1 cellular context compared by ENCODE assay signal in the genomic region with DNA sequence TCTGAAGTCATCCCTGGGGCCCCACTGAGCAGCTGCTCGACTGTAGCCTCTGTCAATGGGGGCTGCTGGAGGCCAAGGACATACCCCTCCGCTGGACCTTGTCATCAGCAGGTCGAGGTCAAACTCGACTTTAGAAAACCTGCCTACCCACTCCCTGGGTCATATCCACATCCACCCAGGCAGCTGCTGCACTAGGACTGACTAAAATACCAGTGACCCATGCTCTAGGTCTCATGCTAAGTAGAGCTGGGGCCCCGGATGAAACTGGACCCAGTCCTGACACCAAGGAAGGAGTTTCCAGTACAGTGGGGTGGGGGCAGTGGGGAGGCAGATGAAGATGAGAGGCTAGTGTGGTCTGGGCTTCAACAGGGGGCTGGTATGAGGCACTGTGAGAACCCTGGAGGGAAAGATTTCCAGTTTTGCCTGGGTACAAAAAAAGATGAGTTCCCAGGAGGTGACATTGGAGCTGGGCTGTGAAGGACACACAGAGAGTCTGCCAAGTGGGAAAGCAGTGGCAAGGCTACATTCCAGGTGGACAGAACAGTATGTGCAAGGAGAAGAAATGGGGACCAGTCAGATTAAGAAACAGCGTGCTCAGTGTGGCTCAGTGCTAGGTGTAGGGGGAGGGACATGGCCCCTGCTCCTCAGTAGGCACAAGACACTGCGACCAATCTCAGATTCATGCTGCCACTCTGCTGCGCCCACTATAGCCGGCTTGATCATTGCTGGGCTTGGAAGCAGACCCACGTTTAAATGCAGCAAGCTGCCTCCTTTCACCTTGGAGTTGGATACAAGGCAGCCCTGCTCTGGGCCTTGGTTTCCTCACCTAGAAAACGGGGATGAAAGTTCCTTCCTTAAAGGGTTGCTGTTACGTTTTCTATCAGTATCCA.
TF ChIP-seq lines count a peak whose summit lies in the region.

No MANE protein-coding gene starts in this region.

TF ChIP-seq in IMR-90, 13 proteins besides CTCF, POLR2A, EP300 and RAD21 (continued from another document):
- TF ChIP-seq ELK1 (IDR thresholded peaks at IDR 0.05; ENCODE audit: borderline replicate concordance, low read depth, low read length) (no peak), FOS (IDR thresholded peaks at IDR 0.05; ENCODE audit: low read depth, low read length) (no peak), USF2 (IDR thresholded peaks at IDR 0.05; ENCODE audit: low read depth, low read length) (no peak), RCOR1 (IDR thresholded peaks at IDR 0.05; ENCODE audit: insufficient replicate concordance, low read length) (no peak), NFE2L2 (IDR thresholded peaks at IDR 0.05; ENCODE audit: low read depth, low read length) (no peak), RFX5 (IDR thresholded peaks at IDR 0.05; ENCODE audit: low read depth, low read length) (no peak), CHD1 (IDR thresholded peaks at IDR 0.05; ENCODE audit: low read depth, low read length) (no peak), SMC3 (IDR thresholded peaks at IDR 0.05; ENCODE audit: low read depth, low read length) (no peak), CEBPB (IDR thresholded peaks at IDR 0.05; ENCODE audit: low read depth, low read length) (no peak), MAFK (IDR thresholded peaks at IDR 0.05; ENCODE audit: low read depth, low read length) (no peak), BHLHE40 (IDR thresholded peaks at IDR 0.05; ENCODE audit: low read depth, low read length) (no peak), MAZ (IDR thresholded peaks at IDR 0.05; ENCODE audit: borderline replicate concordance, low read depth, low read length) (no peak)
